ENCODE assay signal across 8 cellular contexts in the genomic region with DNA sequence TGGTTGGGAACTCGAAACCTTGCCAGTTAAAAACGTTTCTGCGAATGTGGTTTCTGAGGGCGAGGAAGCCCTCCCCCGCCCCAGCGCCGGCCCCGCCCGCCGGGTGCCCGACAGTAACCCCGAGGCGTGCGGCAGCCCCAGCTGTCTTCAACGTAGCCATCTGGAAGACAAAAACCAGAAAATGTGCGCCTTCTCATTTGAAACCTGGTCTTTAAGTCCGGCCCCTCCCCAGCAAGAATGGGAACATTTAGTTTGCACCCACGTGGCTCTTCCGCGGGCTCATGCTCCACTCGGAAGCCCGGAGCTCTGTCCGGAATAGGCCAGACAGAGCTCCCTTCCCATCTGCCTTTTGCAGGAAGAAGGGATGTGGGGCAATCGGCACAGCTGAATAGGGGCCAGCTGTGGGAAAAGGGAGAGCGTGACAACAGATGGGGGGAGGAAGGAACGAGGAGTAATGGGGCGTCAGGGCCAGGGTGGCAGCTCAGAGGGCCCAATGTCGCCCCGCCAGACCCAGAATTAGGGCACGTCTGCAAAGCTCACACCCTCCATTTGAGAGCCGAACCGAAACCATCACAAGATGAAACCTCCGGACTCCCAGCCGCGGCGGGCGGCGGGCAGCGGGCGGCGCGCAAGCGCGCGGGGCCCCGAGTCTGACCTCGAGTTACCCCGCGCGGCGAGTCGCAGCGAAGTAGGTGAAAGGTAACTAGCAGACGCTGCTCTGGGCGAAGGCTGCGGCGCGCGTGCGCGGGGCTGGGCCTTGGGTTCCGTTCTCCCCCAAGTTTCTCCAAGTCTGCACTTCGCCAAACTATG.
DNase-seq lines count a peak whose midpoint lies in the region; ATAC-seq and TF ChIP-seq lines count a peak whose summit lies in the region.

No MANE protein-coding gene starts in this region.

- H3K9ac ChIP-seq in neural progenitor cell (no peak overlapping the region), stomach smooth muscle (ENCODE audit: low read length in 2 of 2) (peak overlapping the region; percentile 87 to 93)

- H3K9me3 ChIP-seq in KOPT-K1 (ENCODE audit: insufficient read depth, low read length, poor library complexity, severe bottlenecking) (no peaks in the 10 kb centered on the region), neural progenitor cell (ENCODE audit: low read depth) (no peaks in the 10 kb centered on the region), stomach smooth muscle (ENCODE audit: control insufficient read depth in 2 of 2, low read length in 2 of 2) (no peaks in the 10 kb centered on the region)

- no peaks in the 10 kb centered on the region for H3K36me3 ChIP-seq in KOPT-K1 (ENCODE audit: insufficient read depth, low read length)
- no peaks in the 10 kb centered on the region for H3K36me3 ChIP-seq in neural progenitor cell
- no peaks in the 10 kb centered on the region for H3K36me3 ChIP-seq in stomach smooth muscle (ENCODE audit: control insufficient read depth in 2 of 2, insufficient read depth in 2 of 2, low read length in 2 of 2)

- peak overlapping the region; percentile 94 for H3K27ac ChIP-seq in KOPT-K1 (ENCODE audit: low read depth, low read length, poor library complexity, severe bottlenecking)
- H3K27ac ChIP-seq in foreskin keratinocyte: peak overlapping the region; percentile 84
- H3K27ac ChIP-seq in neural progenitor cell: peak overlapping the region; percentile 80
- peak overlapping the region; percentile 97 for H3K27ac ChIP-seq in stomach smooth muscle (ENCODE audit: low read length)

- H3K27me3 ChIP-seq in foreskin keratinocyte (no peaks in the 10 kb centered on the region), neural progenitor cell (peaks cover 8% of the 10 kb centered on the region), stomach smooth muscle (ENCODE audit: control insufficient read depth in 1 of 2, insufficient read depth in 2 of 2, low read length in 2 of 2) (no peaks in the 10 kb centered on the region)

- no peaks in the 10 kb centered on the region for H3K36me3 Mint-ChIP-seq in neural progenitor cell

- DNase-seq in DMS79 (lab: John Stamatoyannopoulos, UW) (peak; percentile 5), SIG-M5 treated with dmso at 0.1 percent for 504 hours (lab: John Stamatoyannopoulos, UW; ENCODE audit: unreplicated experiment) (peak; percentile 94), foreskin keratinocyte (peak; percentile 71 to 81), neural progenitor cell (ENCODE audit: low spot score) (peak; percentile 90)
- DNase-seq in activated gamma-delta T cell treated with anti-CD3 and anti-CD28 coated beads, Interleukin-2, amount 50 U/mL, for 16 hours (ENCODE audit: low read depth): peak; percentile 69

- H3K4me1 Mint-ChIP-seq in neural progenitor cell: peaks cover 35% of the 10 kb centered on the region

- no peak for TF ChIP-seq CTCF in foreskin keratinocyte (conservative IDR thresholded peaks at IDR 0.05)
- no peak for TF ChIP-seq CTCF in neural progenitor cell (IDR thresholded peaks at IDR 0.05)

- ATAC-seq in GM21786 (IDR thresholded peaks at IDR 0.05; ENCODE audit: unreplicated experiment): peak; percentile 88
- ATAC-seq in foreskin keratinocyte: peak; percentile 81

- peak overlapping the region; percentile 87 for H3K4me3 Mint-ChIP-seq in neural progenitor cell

- peak overlapping the region; percentile 80 for H3K4me2 ChIP-seq in neural progenitor cell

- H3K9me3 Mint-ChIP-seq in neural progenitor cell: no peaks in the 10 kb centered on the region

- peaks cover 13% of the 10 kb centered on the region for H3K27me3 Mint-ChIP-seq in neural progenitor cell (ENCODE audit: insufficient read depth, low read depth)

- H2AFZ ChIP-seq in neural progenitor cell (replicated peaks): peak overlapping the region; percentile 94

- no peaks in the 10 kb centered on the region for H3K79me2 ChIP-seq in neural progenitor cell (ENCODE audit: low read depth)

- H3K4me3 ChIP-seq in neural progenitor cell: peak overlapping the region; percentile 53
- peak overlapping the region; percentile 90 for H3K4me3 ChIP-seq in stomach smooth muscle (ENCODE audit: low read length in 2 of 2)

- no peaks in the 10 kb centered on the region for H4K20me1 ChIP-seq in neural progenitor cell (ENCODE audit: low read depth)

- H3K4me1 ChIP-seq in foreskin keratinocyte (peaks cover 9% of the 10 kb centered on the region), neural progenitor cell (peaks cover 31% of the 10 kb centered on the region), stomach smooth muscle (ENCODE audit: control insufficient read depth, insufficient read depth, low read length) (peaks cover 38% of the 10 kb centered on the region)

- H3F3A ChIP-seq in neural progenitor cell (ENCODE audit: low read depth): peaks cover 37% of the 10 kb centered on the region

- no peak overlapping the region for H3K27ac Mint-ChIP-seq in neural progenitor cell

Comparison
In these comparisons a context has a peak if more than half of its experiments do, and no peak if none do; other contexts are left out.
1. Peak in every context shown above with its lines: DNase-seq, ATAC-seq, H3K4me3 ChIP-seq and H3K27ac ChIP-seq.
2. DNase-seq: peak in every context shown above with its lines; median percentile 94 in SIG-M5 treated with dmso at 0.1 percent for 504 hours; 90 in neural progenitor cell; 76 in foreskin keratinocyte; 69 in activated gamma-delta T cell treated with anti-CD3 and anti-CD28 coated beads, Interleukin-2, amount 50 U/mL, for 16 hours; 5 in DMS79.